In genomic region chr1:165356876-165357275, GRCh38 we compare ENCODE assay signal across 17 cellular contexts. TPM values are rescaled to one million over a fixed set of nuclear protein-coding genes. Genes with fewer than 3 reads are reported as not detected.
DNase-seq lines count a peak whose midpoint lies in the region; ATAC-seq and TF ChIP-seq lines count a peak whose summit lies in the region.
"Had no signal": no experiment of that assay in that cellular context is flagged by ENCODE, and none has a peak within 500 bp of the region (broad histone marks: within the 10 kb centered on the region; RNA-seq: fewer than 3 reads in every experiment).

No MANE protein-coding gene starts in this region.

- DNase-seq in right cardiac atrium (peak in 1 of 3 donors; percentile 44), left ventricle myocardium superior (no peak), psoas muscle (no peak), posterior vena cava (ENCODE audit: low spot score) (no peak), NCI-H82 treated with DMSO at 0.1 percent for 48 hours (lab: John Stamatoyannopoulos, UW; ENCODE audit: unreplicated experiment) (no peak)
- DNase-seq: activated CD4-positive, alpha-beta T cell treated with anti-CD3 and anti-CD28 coated beads, Interleukin-2, amount 50 U/mL, for 4 hours; activated naive CD8-positive, alpha-beta T cell treated with anti-CD3 and anti-CD28 coated beads for 36 hours; EL; foreskin fibroblast; mesenchymal stem cell; NCI-H1105; PC-9; SK-N-SH had no signal

- TF ChIP-seq CTCF in psoas muscle (IDR thresholded peaks at IDR 0.05): no peak

- no peak for ATAC-seq in right cardiac atrium
- no peak for ATAC-seq in left ventricle myocardium superior
- no peak for ATAC-seq in psoas muscle
- ATAC-seq in GM19035 (IDR thresholded peaks at IDR 0.05; ENCODE audit: unreplicated experiment): no peak
- ATAC-seq in HG03108 (IDR thresholded peaks at IDR 0.05; ENCODE audit: unreplicated experiment): no peak

- no peaks in the 10 kb centered on the region for H3K9me3 ChIP-seq in right cardiac atrium (ENCODE audit: control insufficient read depth, low read length)
- no peaks in the 10 kb centered on the region for H3K9me3 ChIP-seq in iPS-18a (ENCODE audit: control insufficient read depth, low read depth, low read length)
- no peaks in the 10 kb centered on the region for H3K9me3 ChIP-seq in psoas muscle
- H3K9me3 ChIP-seq: SK-N-SH had no signal

- H3K4me1 ChIP-seq in right cardiac atrium (ENCODE audit: control insufficient read depth, insufficient read depth, low read length) (peaks cover 10% of the 10 kb centered on the region), iPS-18a (ENCODE audit: control insufficient read depth, low read depth, low read length) (peaks cover 22% of the 10 kb centered on the region), psoas muscle (peaks cover 13% of the 10 kb centered on the region)

- 16% methylated on average over 25 of the region's 25 CpGs for WGBS in right cardiac atrium
- WGBS in psoas muscle, 3 donors: 38 to 42% (median 40%) methylated on average over 19 to 25 of the region's 25 CpGs

- no peaks in the 10 kb centered on the region for H3K27me3 ChIP-seq in right cardiac atrium (ENCODE audit: control insufficient read depth, insufficient read depth)
- peaks cover 97% of the 10 kb centered on the region for H3K27me3 ChIP-seq in iPS-18a (ENCODE audit: control insufficient read depth, insufficient read depth, low read length)
- H3K27me3 ChIP-seq in psoas muscle (ENCODE audit: insufficient read depth in 3 of 3, low read length in 2 of 3): peaks cover 3 to 65% (median 20%) of the 10 kb centered on the region in 3 donors

- intact Hi-C loops in right cardiac atrium (cut with DNase I): no loop called here
- intact Hi-C loops in left ventricle myocardium superior (cut with micrococcal nuclease): no loop called here
- intact Hi-C loops in psoas muscle (cut with DNase I): no loop called here
- intact Hi-C loops in posterior vena cava (cut with DNase I): no loop called here

- H3K9ac ChIP-seq in iPS-18a (ENCODE audit: low read length): no peak overlapping the region
- H3K9ac ChIP-seq: KMS-11, SK-N-SH had no signal

- H3K27ac ChIP-seq in right cardiac atrium (ENCODE audit: low read length) (no peak overlapping the region), iPS-18a (ENCODE audit: low read length) (no peak overlapping the region), psoas muscle (no peak overlapping the region)
- H3K27ac ChIP-seq: KMS-11, PC-9 had no signal

- H3K36me3 ChIP-seq in iPS-18a (ENCODE audit: control insufficient read depth, low read depth, low read length): no peaks in the 10 kb centered on the region
- H3K36me3 ChIP-seq in psoas muscle (ENCODE audit: insufficient read depth in 1 of 2, low read depth in 1 of 2): no peaks in the 10 kb centered on the region

- H3K4me3 ChIP-seq in right cardiac atrium (ENCODE audit: low read length) (peak overlapping the region; percentile 40), iPS-18a (ENCODE audit: low read length) (peak overlapping the region; percentile 58), psoas muscle (peak overlapping the region; percentile 67)
- H3K4me3 ChIP-seq: PC-9 had no signal

RNA-seq across cellular contexts. Expression of gene LMX1A, which starts 0.4 kb away (rescaled TPM):
- total RNA-seq in right cardiac atrium (not detected), left ventricle myocardium superior (not detected), psoas muscle (under 1 TPM in 2 of 4 donors, not detected in 2; 0.25 to 0.36 TPM), posterior vena cava (under 1 TPM; 0.19 to 0.79 TPM)
- polyA plus RNA-seq in right cardiac atrium (not detected), psoas muscle (under 1 TPM in 2 of 3 donors, not detected in 1; 0.04 to 0.07 TPM)
- total RNA-seq: activated naive CD8-positive, alpha-beta T cell treated with anti-CD3 and anti-CD28 coated beads for 36 hours; PC-9 had no signal
- polyA plus RNA-seq: SK-N-SH had no signal
